ENCODE assay signal across 18 cellular contexts in genomic region chr7:148318838-148319237, GRCh38.
A peak's percentile ranks its signal among the peaks of the same experiment; 100 is the strongest.
DNase-seq lines count a peak whose midpoint lies in the region; ATAC-seq, FAIRE-seq and TF ChIP-seq lines count a peak whose summit lies in the region.
"Had no signal": no experiment of that assay in that cellular context is flagged by ENCODE, and none has a peak within 500 bp of the region (broad histone marks: within the 10 kb centered on the region; RNA-seq: fewer than 3 reads in every experiment).

No MANE protein-coding gene starts in this region.

- no peaks in the 10 kb centered on the region for H3K27me3 ChIP-seq in liver (ENCODE audit: control insufficient read depth in 4 of 4, insufficient read depth in 4 of 4, low read length in 3 of 4)
- H3K27me3 ChIP-seq in HepG2 (ENCODE audit: control insufficient read depth in 1 of 2, insufficient read depth in 2 of 2, low read length in 2 of 2), result no peaks in the 10 kb centered on the region; a peak in 1 of 5 replicates
- no peaks in the 10 kb centered on the region for H3K27me3 ChIP-seq in right lobe of liver
- H3K27me3 ChIP-seq: BLaER1 treated with 17β-estradiol and CSF1 and Interleukin-3, amounts not matched to agents 10 nM and 100 nM had no signal

- no peaks in the 10 kb centered on the region for H3K36me3 ChIP-seq in liver (ENCODE audit: control insufficient read depth in 4 of 4, insufficient read depth in 3 of 4, low read depth in 1 of 4, low read length in 3 of 4)
- H3K36me3 ChIP-seq in HepG2 (replicated peaks in 1 of 2; ENCODE audit: control insufficient read depth in 1 of 2, insufficient read depth in 2 of 2, low read length in 2 of 2), result no peaks in the 10 kb centered on the region
- H3K36me3 ChIP-seq in right lobe of liver, result no peaks in the 10 kb centered on the region
- H3K36me3 ChIP-seq: BLaER1 treated with 17β-estradiol and CSF1 and Interleukin-3, amounts not matched to agents 10 nM and 100 nM had no signal

- in situ Hi-C loops in HepG2 (cut with HindIII; ENCODE audit: extremely low pct_ligation_motif_present, low pct_unique_long_range_greater_than_20kb), result no loop called here

- WGBS in liver, result 51% methylated on average over 2 of the region's 2 CpGs
- WGBS in HepG2 (ENCODE audit: low lambda C conversion rate), result 48% methylated on average over 2 of the region's 2 CpGs
- WGBS in right lobe of liver (ENCODE audit: insufficient coverage, low coverage, low lambda C conversion rate, missing lambda C conversion rate), result 43% methylated on average over 2 of the region's 2 CpGs

- no TSS peak for BruUV-seq in HepG2 (replicated peaks; lab: Mats Ljungman, UMichigan)

- TF ChIP-seq POLR2A in HepG2 (IDR thresholded peaks at IDR 0.05; ENCODE audit: insufficient read depth in 1 of 2, low read depth in 2 of 2, low read length in 2 of 2) (no peak), right lobe of liver (IDR thresholded peaks at IDR 0.05) (no peak)

- intact Hi-C loops in HepG2 (cut with micrococcal nuclease; ENCODE audit: unreplicated experiment), result no loop called here
- intact Hi-C loops in right lobe of liver (cut with DNase I), result no loop called here

- no peaks in the 10 kb centered on the region for H3K79me2 ChIP-seq in HepG2 (ENCODE audit: insufficient read depth, low read length)

- H2AFZ ChIP-seq in HepG2 (ENCODE audit: low read length), result no peak overlapping the region

- peak in 1 of 2 donors; percentile 18 for TF ChIP-seq RAD21 in liver (IDR thresholded peaks at IDR 0.05)
- TF ChIP-seq RAD21 in HepG2 (CRISPR knock-in tag; IDR thresholded peaks at IDR 0.05), result no peak

- no peak for TF ChIP-seq EP300 in HepG2 (IDR thresholded peaks at IDR 0.05; ENCODE audit: low read depth in 2 of 2, low read length in 2 of 2)
- TF ChIP-seq EP300 in HepG2 (CRISPR knock-in tag; IDR thresholded peaks at IDR 0.05; ENCODE audit: borderline replicate concordance), result no peak

- POLR2A ChIA-PET in HepG2 (lab: Yijun Ruan, JAX), result no interaction called here

- ATAC-seq in HepG2 (no peak), right lobe of liver (peak; percentile 69 to 90 (median 76)), GM18511 (IDR thresholded peaks at IDR 0.05; ENCODE audit: unreplicated experiment) (no peak)
- ATAC-seq: GM12878, K562 had no signal

- FAIRE-seq in HepG2 (lab: Jason Lieb, UNC), result no peak
- FAIRE-seq: GM12878, GM18507, H1, K562 had no signal

- H3K27ac ChIP-seq in liver (ENCODE audit: low read depth in 1 of 2, low read length in 2 of 2), result no peak overlapping the region
- H3K27ac ChIP-seq in HepG2 (ENCODE audit: extremely low read length, insufficient read depth, low read length), result no peak overlapping the region
- peak overlapping the region in 1 of 3 donors; percentile 4 for H3K27ac ChIP-seq in right lobe of liver
- H3K27ac ChIP-seq: BLaER1 treated with 17β-estradiol and CSF1 and Interleukin-3, amounts not matched to agents 10 nM and 100 nM had no signal

- no peak for TF ChIP-seq CTCF in liver (IDR thresholded peaks at IDR 0.05; ENCODE audit: low read depth, low read length, missing input control)
- no peak for TF ChIP-seq CTCF in HepG2 (CRISPR knock-in tag; IDR thresholded peaks at IDR 0.05)
- TF ChIP-seq CTCF in right lobe of liver (IDR thresholded peaks at IDR 0.05), result no peak

- H4K20me1 ChIP-seq in HepG2 (ENCODE audit: insufficient read depth, low read length), result no peaks in the 10 kb centered on the region
- H4K20me1 ChIP-seq: BLaER1 treated with 17β-estradiol and CSF1 and Interleukin-3, amounts not matched to agents 10 nM and 100 nM had no signal

- H3K9ac ChIP-seq in liver (ENCODE audit: low read depth in 1 of 2, low read length in 2 of 2), result no peak overlapping the region
- no peak overlapping the region for H3K9ac ChIP-seq in HepG2 (ENCODE audit: insufficient read depth, low read depth, low read length)
- H3K9ac ChIP-seq: BLaER1 treated with 17β-estradiol and CSF1 and Interleukin-3, amounts not matched to agents 10 nM and 100 nM had no signal

- H3K4me3 ChIP-seq in liver (ENCODE audit: low read depth in 1 of 3, low read length in 3 of 3), result no peak overlapping the region
- H3K4me3 ChIP-seq in HepG2 (replicated peaks in 1 of 3; ENCODE audit: insufficient read depth in 1 of 3, low read depth in 2 of 3, low read length in 3 of 3), result no peak overlapping the region
- no peak overlapping the region for H3K4me3 ChIP-seq in right lobe of liver
- H3K4me3 ChIP-seq: BLaER1 treated with 17β-estradiol and CSF1 and Interleukin-3, amounts not matched to agents 10 nM and 100 nM; GM12878; K562 had no signal

- DNase-seq in HepG2 (ENCODE audit: low spot score) (no peak), NCI-H146 (lab: John Stamatoyannopoulos, UW) (peak; percentile 57), right lobe of liver (no peak), DMS53 treated with DMSO at 0.1 percent for 48 hours (lab: John Stamatoyannopoulos, UW; ENCODE audit: unreplicated experiment) (no peak), NCI-H446 treated with DMSO at 0.1 percent for 48 hours (lab: John Stamatoyannopoulos, UW) (no peak)
- DNase-seq: ACHN; Calu3; CD4-positive, CD25-positive, alpha-beta regulatory T cell; DMS 273 treated with DMSO at 0.1 percent for 48 hours; DMS79; HCEC 1CT had no signal

- no peak overlapping the region for H3K4me2 ChIP-seq in HepG2 (ENCODE audit: low read depth, low read length)
- H3K4me2 ChIP-seq: BLaER1 treated with 17β-estradiol and CSF1 and Interleukin-3, amounts not matched to agents 10 nM and 100 nM had no signal

- CTCF ChIA-PET in HepG2 (lab: Yijun Ruan, JAX; ENCODE audit: low intra/inter-chr PET ratio, low total read pairs), result no interaction called here

- H3K4me1 ChIP-seq in liver (ENCODE audit: control insufficient read depth in 4 of 4, insufficient read depth in 4 of 4, low read length in 3 of 4) (peaks cover 0 to 13% (median 9%) of the 10 kb centered on the region in 4 donors), HepG2 (ENCODE audit: insufficient read depth, low read length) (no peaks in the 10 kb centered on the region), right lobe of liver (peaks cover 0 to 13% (median 6%) of the 10 kb centered on the region in 4 donors)

- no peaks in the 10 kb centered on the region for H3K9me3 ChIP-seq in liver (ENCODE audit: control insufficient read depth in 4 of 4, low read length in 3 of 4)
- no peaks in the 10 kb centered on the region for H3K9me3 ChIP-seq in HepG2 (ENCODE audit: low read length)
- H3K9me3 ChIP-seq in right lobe of liver, result no peaks in the 10 kb centered on the region

TF ChIP-seq in liver, 16 proteins besides CTCF, POLR2A, EP300 and RAD21:
- no peak for TF ChIP-seq NR2F2 (IDR thresholded peaks at IDR 0.05)
- TF ChIP-seq YY1 (IDR thresholded peaks at IDR 0.05), result no peak
- TF ChIP-seq RXRA (IDR thresholded peaks at IDR 0.05), result peak; percentile 59 to 66
- TF ChIP-seq HNF4A (conservative IDR thresholded peaks at IDR 0.05), result peak; percentile 38 to 49
- peak; percentile 49 for TF ChIP-seq SP1 (IDR thresholded peaks at IDR 0.05)
- peak in 1 of 2 donors; percentile 19 for TF ChIP-seq JUND (IDR thresholded peaks at IDR 0.05)

TF ChIP-seq in HepG2, 621 proteins besides CTCF, POLR2A, EP300 and RAD21 (continues in another document):
- TF ChIP-seq NFE2 (CRISPR knock-in tag; IDR thresholded peaks at IDR 0.05) (no peak), RFXAP (CRISPR knock-in tag; IDR thresholded peaks at IDR 0.05; ENCODE audit: borderline replicate concordance) (no peak), ZNF816 (CRISPR knock-in tag; IDR thresholded peaks at IDR 0.05; ENCODE audit: borderline replicate concordance) (no peak), KDM3A (CRISPR knock-in tag; IDR thresholded peaks at IDR 0.05; ENCODE audit: low read depth) (no peak), STAG1 (CRISPR knock-in tag; IDR thresholded peaks at IDR 0.05) (no peak), ZMAT3 (CRISPR knock-in tag; conservative IDR thresholded peaks at IDR 0.05) (no peak), HOXA9 (CRISPR knock-in tag; IDR thresholded peaks at IDR 0.05; ENCODE audit: borderline replicate concordance) (no peak), STAT6 (CRISPR knock-in tag; IDR thresholded peaks at IDR 0.05; ENCODE audit: borderline replicate concordance) (no peak), NR1H2 (CRISPR knock-in tag; IDR thresholded peaks at IDR 0.05; ENCODE audit: borderline replicate concordance, low read depth) (no peak), ZNF256 (CRISPR knock-in tag; conservative IDR thresholded peaks at IDR 0.05) (no peak), ZFP82 (CRISPR knock-in tag; IDR thresholded peaks at IDR 0.05; ENCODE audit: borderline replicate concordance) (no peak), ATM (IDR thresholded peaks at IDR 0.05; ENCODE audit: borderline replicate concordance) (no peak), FOXA3 (CRISPR knock-in tag; IDR thresholded peaks at IDR 0.05) (no peak)
- TF ChIP-seq, protein P1, sequence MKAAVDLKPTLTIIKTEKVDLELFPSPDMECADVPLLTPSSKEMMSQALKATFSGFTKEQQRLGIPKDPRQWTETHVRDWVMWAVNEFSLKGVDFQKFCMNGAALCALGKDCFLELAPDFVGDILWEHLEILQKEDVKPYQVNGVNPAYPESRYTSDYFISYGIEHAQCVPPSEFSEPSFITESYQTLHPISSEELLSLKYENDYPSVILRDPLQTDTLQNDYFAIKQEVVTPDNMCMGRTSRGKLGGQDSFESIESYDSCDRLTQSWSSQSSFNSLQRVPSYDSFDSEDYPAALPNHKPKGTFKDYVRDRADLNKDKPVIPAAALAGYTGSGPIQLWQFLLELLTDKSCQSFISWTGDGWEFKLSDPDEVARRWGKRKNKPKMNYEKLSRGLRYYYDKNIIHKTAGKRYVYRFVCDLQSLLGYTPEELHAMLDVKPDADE (CRISPR knock-in tag; IDR thresholded peaks at IDR 0.05), result no peak

Comparison
In these comparisons a context has a peak if more than half of its experiments do, and no peak if none do; other contexts are left out.
1. ATAC-seq: peak in right lobe of liver (4 of 4); none in HepG2 (single experiment) and GM18511 (single experiment).